ENCODE assay signal across 8 cellular contexts in the genomic region with DNA sequence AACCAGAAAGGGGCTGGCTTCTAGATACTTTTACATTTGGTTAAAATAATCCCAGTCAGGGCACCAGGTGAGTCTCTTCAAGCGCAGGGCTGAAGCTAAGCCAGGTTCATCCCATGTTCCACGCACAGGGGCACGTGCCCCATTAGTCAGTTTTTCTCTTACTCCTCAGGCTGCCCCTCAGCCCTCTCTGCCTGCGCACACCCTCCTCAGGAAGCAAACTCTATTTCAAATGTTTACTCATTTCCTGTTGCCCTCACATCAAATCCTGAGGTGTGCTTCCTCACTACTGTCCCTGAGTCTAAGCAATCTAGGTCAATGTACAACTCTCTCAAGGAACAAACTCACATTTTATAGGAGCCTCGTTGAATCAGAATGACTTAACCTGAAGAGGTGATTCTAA. TPM values are rescaled to one million over a fixed set of nuclear protein-coding genes. Genes with fewer than 3 reads are reported as not detected.
DNase-seq lines count a peak whose midpoint lies in the region; ATAC-seq lines count a peak whose summit lies in the region.

No MANE protein-coding gene starts in this region.

- DNase-seq in M059J (ENCODE audit: low read depth) (peak; percentile 66), epithelial cell of prostate (ENCODE audit: low read depth, low spot score) (peak; percentile 83), DMS 273 treated with DMSO at 0.1 percent for 48 hours (lab: John Stamatoyannopoulos, UW) (no peak), kidney glomerular epithelial cell (lab: John Stamatoyannopoulos, UW) (no peak), C1 segment of cervical spinal cord (lab: John Stamatoyannopoulos, UW) (no peak)
- peak; percentile 74 for DNase-seq in activated CD8-positive, alpha-beta memory T cell treated with anti-CD3 and anti-CD28 coated beads for 24 hours
- DNase-seq in stimulated activated CD8-positive, alpha-beta memory T cell treated with anti-CD3 and anti-CD28 coated beads, Interleukin-15, amount 100 ng/mL, for 48 hours (ENCODE audit: low read depth in 2 of 2): peak; percentile 43 to 54

- H3K27ac ChIP-seq in epithelial cell of prostate: peak overlapping the region; percentile 99

- no peak for ATAC-seq in HG03039 (IDR thresholded peaks at IDR 0.05; ENCODE audit: unreplicated experiment)

RNA-seq across cellular contexts. Expression of gene THBS1, which starts 48.5 kb away (rescaled TPM):
- total RNA-seq in M059J (2014; rRNA removed; shearing (Covaris generic)): 3,688 and 5,591 TPM in 2 replicates

Comparison
In these comparisons a context has a peak if more than half of its experiments do, and no peak if none do; other contexts are left out.
1. DNase-seq: peak in M059J (single experiment), activated CD8-positive, alpha-beta memory T cell treated with anti-CD3 and anti-CD28 coated beads for 24 hours (single experiment), epithelial cell of prostate (single experiment) and stimulated activated CD8-positive, alpha-beta memory T cell treated with anti-CD3 and anti-CD28 coated beads, Interleukin-15, amount 100 ng/mL, for 48 hours (2 of 2); none in DMS 273 treated with DMSO at 0.1 percent for 48 hours (single experiment), kidney glomerular epithelial cell (single experiment) and C1 segment of cervical spinal cord (0 of 14).